8 cellular contexts compared by ENCODE assay signal in genomic region chr12:95073698-95074520, GRCh38. TPM values are rescaled to one million over a fixed set of nuclear protein-coding genes. Genes with fewer than 3 reads are reported as not detected.
A peak's percentile ranks its signal among the peaks of the same experiment; 100 is the strongest.
DNase-seq lines count a peak whose midpoint lies in the region; ATAC-seq and TF ChIP-seq lines count a peak whose summit lies in the region.

No MANE protein-coding gene starts in this region.

- peak overlapping the region; percentile 90 for H3K27ac Mint-ChIP-seq in activated CD4-positive, alpha-beta T cell treated with anti-CD3 and anti-CD28 coated beads, Interleukin-2, amount 10 ng/mL, durations not matched to agents 24 days and 14 days
- peak overlapping the region; percentile 92 for H3K27ac Mint-ChIP-seq in activated CD8-positive, alpha-beta T cell treated with anti-CD3 and anti-CD28 coated beads for 36 hours

- H3K27me3 ChIP-seq in iPS-20b (ENCODE audit: insufficient read depth, low read length) (no peaks in the 10 kb centered on the region), suprapubic skin (no peaks in the 10 kb centered on the region)

- POLR2A ChIA-PET in activated CD8-positive, alpha-beta T cell treated with anti-CD3 and anti-CD28 coated beads for 36 hours (lab: Charles Lee) = interaction anchor here (1.0 to 2.5 kb wide), 3 partner anchors 9 to 400 kb away, joined by 3 to 12 read pairs (median 4); partner anchors contain the start of gene METAP2

- peak; percentile 82 for TF ChIP-seq CTCF in activated CD8-positive, alpha-beta T cell treated with anti-CD3 and anti-CD28 coated beads for 36 hours (IDR thresholded peaks at IDR 0.05)
- peak; percentile 26 to 78 for TF ChIP-seq CTCF in suprapubic skin (IDR thresholded peaks at IDR 0.05)

- H3K4me1 ChIP-seq in iPS-20b (ENCODE audit: insufficient read depth, low read length) (peaks cover 3% of the 10 kb centered on the region; the same call in 1 of the 2 replicates), suprapubic skin (peaks cover 8% of the 10 kb centered on the region)

- H3K27me3 Mint-ChIP-seq in activated CD4-positive, alpha-beta T cell treated with anti-CD3 and anti-CD28 coated beads, Interleukin-2, amount 10 ng/mL, durations not matched to agents 24 days and 14 days = peaks cover 5% of the 10 kb centered on the region
- H3K27me3 Mint-ChIP-seq in activated CD8-positive, alpha-beta T cell treated with anti-CD3 and anti-CD28 coated beads for 36 hours = no peaks in the 10 kb centered on the region

- no peak for DNase-seq in activated CD4-positive, alpha-beta T cell treated with anti-CD3 and anti-CD28 coated beads, Interleukin-2, amount 10 ng/mL, durations not matched to agents 24 days and 14 days
- no peak for DNase-seq in activated CD4-positive, alpha-beta T cell treated with anti-CD3 and anti-CD28 coated beads, Interleukin-2, amount 50 U/mL, for 4 hours
- DNase-seq in activated CD8-positive, alpha-beta T cell treated with anti-CD3 and anti-CD28 coated beads for 36 hours = peak; percentile 95
- DNase-seq in suprapubic skin (ENCODE audit: low spot score in 2 of 2) = no peak
- no peak for DNase-seq in pons (ENCODE audit: low spot score)
- DNase-seq in kidney glomerular epithelial cell (lab: John Stamatoyannopoulos, UW) = no peak

- no peaks in the 10 kb centered on the region for H3K9me3 Mint-ChIP-seq in activated CD4-positive, alpha-beta T cell treated with anti-CD3 and anti-CD28 coated beads, Interleukin-2, amount 10 ng/mL, durations not matched to agents 24 days and 14 days
- H3K9me3 Mint-ChIP-seq in activated CD8-positive, alpha-beta T cell treated with anti-CD3 and anti-CD28 coated beads for 36 hours = no peaks in the 10 kb centered on the region

- H3K36me3 Mint-ChIP-seq in activated CD4-positive, alpha-beta T cell treated with anti-CD3 and anti-CD28 coated beads, Interleukin-2, amount 10 ng/mL, durations not matched to agents 24 days and 14 days (ENCODE audit: low read depth) = peaks cover 11% of the 10 kb centered on the region
- H3K36me3 Mint-ChIP-seq in activated CD8-positive, alpha-beta T cell treated with anti-CD3 and anti-CD28 coated beads for 36 hours (ENCODE audit: low read depth) = peaks cover 2% of the 10 kb centered on the region

- peaks cover 9% of the 10 kb centered on the region; the same call in 1 of the 2 replicates for H3K36me3 ChIP-seq in iPS-20b (ENCODE audit: insufficient read depth, low read depth, low read length)
- no peaks in the 10 kb centered on the region for H3K36me3 ChIP-seq in suprapubic skin

- no peak for TF ChIP-seq EP300 in suprapubic skin (IDR thresholded peaks at IDR 0.05)

- intact Hi-C loops in activated CD4-positive, alpha-beta T cell treated with anti-CD3 and anti-CD28 coated beads, Interleukin-2, amount 10 ng/mL, durations not matched to agents 24 days and 14 days (cut with micrococcal nuclease) = loop anchor here (1.0 to 2.0 kb wide), 4 partner anchors 29 to 400 kb away; partner anchors contain the start of genes FGD6, METAP2, NDUFA12 and VEZT
- intact Hi-C loops in activated CD8-positive, alpha-beta T cell treated with anti-CD3 and anti-CD28 coated beads for 36 hours (cut with micrococcal nuclease) = no loop called here

- H3K9me3 ChIP-seq in iPS-20b (ENCODE audit: insufficient read depth, low read depth, low read length) (no peaks in the 10 kb centered on the region), suprapubic skin (no peaks in the 10 kb centered on the region)

- WGBS in suprapubic skin = 57% methylated on average over 23 of the region's 23 CpGs

- H3K27ac ChIP-seq in iPS-20b (ENCODE audit: low read length) (no peak overlapping the region), suprapubic skin (peak overlapping the region; percentile 87)

- peak overlapping the region; percentile 91 for H3K4me3 Mint-ChIP-seq in activated CD4-positive, alpha-beta T cell treated with anti-CD3 and anti-CD28 coated beads, Interleukin-2, amount 10 ng/mL, durations not matched to agents 24 days and 14 days
- H3K4me3 Mint-ChIP-seq in activated CD8-positive, alpha-beta T cell treated with anti-CD3 and anti-CD28 coated beads for 36 hours = peak overlapping the region; percentile 90

- H3K4me3 ChIP-seq in iPS-20b (ENCODE audit: low read length) (peak overlapping the region; percentile 99; the same call in 1 of the 2 replicates), suprapubic skin (peak overlapping the region; percentile 86)

- no peak for TF ChIP-seq POLR2A in suprapubic skin (IDR thresholded peaks at IDR 0.05)

- peaks cover 8% of the 10 kb centered on the region for H3K4me1 Mint-ChIP-seq in activated CD4-positive, alpha-beta T cell treated with anti-CD3 and anti-CD28 coated beads, Interleukin-2, amount 10 ng/mL, durations not matched to agents 24 days and 14 days
- H3K4me1 Mint-ChIP-seq in activated CD8-positive, alpha-beta T cell treated with anti-CD3 and anti-CD28 coated beads for 36 hours (ENCODE audit: low read depth) = peaks cover 17% of the 10 kb centered on the region

- no peak overlapping the region for H3K9ac ChIP-seq in iPS-20b (ENCODE audit: low read depth, low read length)

- no peak for ATAC-seq in activated CD8-positive, alpha-beta T cell treated with anti-CD3 and anti-CD28 coated beads for 36 hours
- no peak for ATAC-seq in GM21717 (IDR thresholded peaks at IDR 0.05; ENCODE audit: unreplicated experiment)

- CTCF ChIA-PET in activated CD8-positive, alpha-beta T cell treated with anti-CD3 and anti-CD28 coated beads for 36 hours (lab: Charles Lee) = interaction anchor here (0.7 to 2.1 kb wide), 13 partner anchors 8 to 972 kb away, joined by 3 to 10 read pairs (median 4); partner anchors contain the start of genes FGD6 and VEZT

RNA-seq across cellular contexts. Expression of gene NR2C1, which starts 0.5 kb away (rescaled TPM):
- total RNA-seq in activated CD4-positive, alpha-beta T cell treated with anti-CD3 and anti-CD28 coated beads, Interleukin-2, amount 10 ng/mL, durations not matched to agents 24 days and 14 days = 24.4 and 28.5 TPM in 2 replicates
- 10 to 100 TPM; 24.9 to 32.4 TPM for total RNA-seq in activated CD8-positive, alpha-beta T cell treated with anti-CD3 and anti-CD28 coated beads for 36 hours
- total RNA-seq in suprapubic skin = 10 to 100 TPM; 24.1 to 81.1 (median 29.4) TPM
